1 cellular context compared by ENCODE assay signal in genomic region chr20:35325385-35325784, GRCh38.
TF ChIP-seq lines count a peak whose summit lies in the region.

No MANE protein-coding gene starts in this region.

TF ChIP-seq in A549, 52 proteins besides CTCF, POLR2A, EP300 and RAD21 (continued from another document):
- TF ChIP-seq ZC3H11A (IDR thresholded peaks at IDR 0.05) (no peak), ZSCAN20 (CRISPR knock-in tag; IDR thresholded peaks at IDR 0.05) (no peak), ATOH8 (CRISPR knock-in tag; IDR thresholded peaks at IDR 0.05; ENCODE audit: low read depth) (no peak), SREBF2 (IDR thresholded peaks at IDR 0.05) (no peak), TFCP2L1 (CRISPR knock-in tag; IDR thresholded peaks at IDR 0.05) (no peak), NR3C1 (IDR thresholded peaks at IDR 0.05) (no peak), NPAS2 (CRISPR knock-in tag; IDR thresholded peaks at IDR 0.05; ENCODE audit: borderline replicate concordance) (no peak), CHD2 (IDR thresholded peaks at IDR 0.05; ENCODE audit: low read length, partially characterized antibody) (no peak)
